ENCODE assay signal across 8 cellular contexts in the genomic region with DNA sequence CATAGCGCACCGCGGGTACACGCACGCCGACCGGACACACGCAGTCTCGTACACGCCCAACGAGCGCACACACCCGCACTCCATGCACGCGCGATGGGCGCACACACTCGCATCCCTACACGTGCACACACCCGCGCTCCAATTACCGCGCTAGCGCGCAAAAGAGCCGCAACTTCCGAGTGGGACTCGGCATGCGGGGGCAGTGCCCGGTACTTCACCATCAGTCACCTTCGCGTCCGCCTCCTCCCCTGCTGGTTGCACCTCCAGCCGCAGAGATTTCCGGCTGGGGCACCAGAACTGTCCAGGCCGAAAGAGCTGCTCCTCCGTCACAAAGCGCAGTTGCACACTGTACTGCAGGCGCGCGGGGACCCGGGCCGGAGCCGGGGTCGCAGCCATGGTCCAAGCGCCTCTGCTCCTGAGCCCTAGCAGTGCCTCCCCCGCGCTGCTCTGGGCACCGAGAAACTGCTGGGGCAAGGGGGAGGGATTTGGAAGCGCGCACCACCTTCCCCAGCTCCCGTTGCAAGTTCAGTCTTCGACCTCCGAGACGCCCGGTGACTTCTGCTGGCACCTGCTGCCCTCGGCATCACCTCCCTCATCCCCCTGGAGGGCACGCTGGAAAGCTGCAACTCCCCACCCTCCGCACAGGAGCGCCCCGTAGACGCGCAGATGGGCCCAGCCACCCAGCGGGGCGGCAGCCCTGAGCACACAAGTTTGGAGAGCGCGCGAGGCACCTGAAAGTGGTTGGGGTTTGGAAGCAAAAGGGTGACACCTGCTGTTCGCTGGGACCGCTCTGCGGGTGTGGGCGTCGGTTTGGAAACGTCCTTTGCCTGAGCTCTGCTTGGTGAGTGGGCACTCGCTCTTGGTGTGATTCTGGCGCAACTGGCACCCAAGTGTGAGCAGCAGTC.
DNase-seq lines count a peak whose midpoint lies in the region; ATAC-seq and TF ChIP-seq lines count a peak whose summit lies in the region.

No MANE protein-coding gene starts in this region.

- no peak overlapping the region for H3K27ac Mint-ChIP-seq in activated CD8-positive, alpha-beta T cell treated with anti-CD3 and anti-CD28 coated beads, Interleukin-2, amount 10 ng/mL, durations not matched to agents 7 days and 5 days

- DNase-seq in DMS153 (lab: John Stamatoyannopoulos, UW) (peak; percentile 84), NCI-H146 treated with DMSO at 0.1 percent for 48 hours (lab: John Stamatoyannopoulos, UW; ENCODE audit: unreplicated experiment) (peak; percentile 20), fibroblast of the aortic adventitia (ENCODE audit: low read depth) (peak; percentile 7), posterior cingulate gyrus (peak in 9 of 10 donors; percentile 9 to 94 (median 63)), KG1 (lab: John Stamatoyannopoulos, UW) (no peak), medulla oblongata (ENCODE audit: extremely low spot score) (no peak)
- peak; percentile 57 for DNase-seq in activated CD8-positive, alpha-beta T cell treated with anti-CD3 and anti-CD28 coated beads, Interleukin-2, amount 10 ng/mL, durations not matched to agents 7 days and 5 days

- H3K9me3 Mint-ChIP-seq in activated CD8-positive, alpha-beta T cell treated with anti-CD3 and anti-CD28 coated beads, Interleukin-2, amount 10 ng/mL, durations not matched to agents 7 days and 5 days (ENCODE audit: insufficient read depth), result no peaks in the 10 kb centered on the region

- H3K36me3 Mint-ChIP-seq in activated CD8-positive, alpha-beta T cell treated with anti-CD3 and anti-CD28 coated beads, Interleukin-2, amount 10 ng/mL, durations not matched to agents 7 days and 5 days (ENCODE audit: low read depth), result no peaks in the 10 kb centered on the region

- peaks cover 37% of the 10 kb centered on the region for H3K27me3 Mint-ChIP-seq in activated CD8-positive, alpha-beta T cell treated with anti-CD3 and anti-CD28 coated beads, Interleukin-2, amount 10 ng/mL, durations not matched to agents 7 days and 5 days (ENCODE audit: low read depth)

- CTCF ChIA-PET in activated CD8-positive, alpha-beta T cell treated with anti-CD3 and anti-CD28 coated beads, Interleukin-2, amount 10 ng/mL, durations not matched to agents 7 days and 5 days (lab: Charles Lee), result interaction anchor here (0.9 to 4.0 kb wide), 4 partner anchors 9 to 337 kb away, joined by 5 to 33 read pairs (median 7); a partner anchor contains a TSS

- peaks cover 7% of the 10 kb centered on the region for H3K4me1 Mint-ChIP-seq in activated CD8-positive, alpha-beta T cell treated with anti-CD3 and anti-CD28 coated beads, Interleukin-2, amount 10 ng/mL, durations not matched to agents 7 days and 5 days (ENCODE audit: low read depth)

- H3K4me3 ChIP-seq in fibroblast of the aortic adventitia (ENCODE audit: low read depth, low read length), result peak overlapping the region; percentile 5

- H3K4me3 Mint-ChIP-seq in activated CD8-positive, alpha-beta T cell treated with anti-CD3 and anti-CD28 coated beads, Interleukin-2, amount 10 ng/mL, durations not matched to agents 7 days and 5 days, result peak overlapping the region; percentile 50

- TF ChIP-seq CTCF in fibroblast of the aortic adventitia (IDR thresholded peaks at IDR 0.05; ENCODE audit: insufficient read depth, low read length), result peak; percentile 13

- POLR2A ChIA-PET in activated CD8-positive, alpha-beta T cell treated with anti-CD3 and anti-CD28 coated beads, Interleukin-2, amount 10 ng/mL, durations not matched to agents 7 days and 5 days (lab: Charles Lee), result no interaction called here

- peak; percentile 75 for ATAC-seq in GM21723 (IDR thresholded peaks at IDR 0.05; ENCODE audit: unreplicated experiment)
- ATAC-seq in activated CD8-positive, alpha-beta T cell treated with anti-CD3 and anti-CD28 coated beads, Interleukin-2, amount 10 ng/mL, durations not matched to agents 7 days and 5 days, result peak; percentile 81

- intact Hi-C loops in posterior cingulate gyrus (cut with DNase I), result loop anchor here (10.0 kb wide), 1 partner anchor 326 kb away; no protein-coding TSS in a partner anchor

Comparison
In these comparisons a context has a peak if more than half of its experiments do, and no peak if none do; other contexts are left out.
1. DNase-seq: peak in DMS153 (single experiment), NCI-H146 treated with DMSO at 0.1 percent for 48 hours (single experiment), activated CD8-positive, alpha-beta T cell treated with anti-CD3 and anti-CD28 coated beads, Interleukin-2, amount 10 ng/mL, durations not matched to agents 7 days and 5 days (single experiment), fibroblast of the aortic adventitia (single experiment) and posterior cingulate gyrus (9 of 10); none in KG1 (single experiment) and medulla oblongata (single experiment).